In genomic region chr1:17214876-17215544, GRCh38 we compare ENCODE assay signal across 2 cellular contexts.
TF ChIP-seq lines count a peak whose summit lies in the region.

No MANE protein-coding gene starts in this region.

TF ChIP-seq in HCT116, 20 proteins besides CTCF, POLR2A, EP300 and RAD21:
- TF ChIP-seq YY1 (IDR thresholded peaks at IDR 0.05; ENCODE audit: extremely low read depth, insufficient replicate concordance, low read depth, low read length) (no peak), POLR2AphosphoS5 (IDR thresholded peaks at IDR 0.05; ENCODE audit: low read depth, low read length) (no peak), SRF (IDR thresholded peaks at IDR 0.05; ENCODE audit: low read depth) (no peak), ZFX (IDR thresholded peaks at IDR 0.05) (no peak), ZBTB33 (IDR thresholded peaks at IDR 0.05; ENCODE audit: extremely low read depth, insufficient replicate concordance, low read length) (no peak), CEBPB (IDR thresholded peaks at IDR 0.05; ENCODE audit: low read depth) (no peak), EZH2 (IDR thresholded peaks at IDR 0.05) (no peak), TCF7L2 (IDR thresholded peaks at IDR 0.05; ENCODE audit: borderline replicate concordance, extremely low read depth, insufficient read depth, insufficient read length) (no peak), CBX3 (IDR thresholded peaks at IDR 0.05; ENCODE audit: low read depth) (no peak), ATF3 (IDR thresholded peaks at IDR 0.05) (no peak), ELF1 (IDR thresholded peaks at IDR 0.05; ENCODE audit: borderline replicate concordance, low read depth) (no peak), ZNF274 (IDR thresholded peaks at IDR 0.05; ENCODE audit: low read depth, low read length) (no peak)
- TF ChIP-seq, protein P1, sequence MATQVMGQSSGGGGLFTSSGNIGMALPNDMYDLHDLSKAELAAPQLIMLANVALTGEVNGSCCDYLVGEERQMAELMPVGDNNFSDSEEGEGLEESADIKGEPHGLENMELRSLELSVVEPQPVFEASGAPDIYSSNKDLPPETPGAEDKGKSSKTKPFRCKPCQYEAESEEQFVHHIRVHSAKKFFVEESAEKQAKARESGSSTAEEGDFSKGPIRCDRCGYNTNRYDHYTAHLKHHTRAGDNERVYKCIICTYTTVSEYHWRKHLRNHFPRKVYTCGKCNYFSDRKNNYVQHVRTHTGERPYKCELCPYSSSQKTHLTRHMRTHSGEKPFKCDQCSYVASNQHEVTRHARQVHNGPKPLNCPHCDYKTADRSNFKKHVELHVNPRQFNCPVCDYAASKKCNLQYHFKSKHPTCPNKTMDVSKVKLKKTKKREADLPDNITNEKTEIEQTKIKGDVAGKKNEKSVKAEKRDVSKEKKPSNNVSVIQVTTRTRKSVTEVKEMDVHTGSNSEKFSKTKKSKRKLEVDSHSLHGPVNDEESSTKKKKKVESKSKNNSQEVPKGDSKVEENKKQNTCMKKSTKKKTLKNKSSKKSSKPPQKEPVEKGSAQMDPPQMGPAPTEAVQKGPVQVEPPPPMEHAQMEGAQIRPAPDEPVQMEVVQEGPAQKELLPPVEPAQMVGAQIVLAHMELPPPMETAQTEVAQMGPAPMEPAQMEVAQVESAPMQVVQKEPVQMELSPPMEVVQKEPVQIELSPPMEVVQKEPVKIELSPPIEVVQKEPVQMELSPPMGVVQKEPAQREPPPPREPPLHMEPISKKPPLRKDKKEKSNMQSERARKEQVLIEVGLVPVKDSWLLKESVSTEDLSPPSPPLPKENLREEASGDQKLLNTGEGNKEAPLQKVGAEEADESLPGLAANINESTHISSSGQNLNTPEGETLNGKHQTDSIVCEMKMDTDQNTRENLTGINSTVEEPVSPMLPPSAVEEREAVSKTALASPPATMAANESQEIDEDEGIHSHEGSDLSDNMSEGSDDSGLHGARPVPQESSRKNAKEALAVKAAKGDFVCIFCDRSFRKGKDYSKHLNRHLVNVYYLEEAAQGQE (IDR thresholded peaks at IDR 0.05; ENCODE audit: low read depth): no peak
TF ChIP-seq in HCT116: peak in this region for 0.

TF ChIP-seq in H1, 55 proteins besides CTCF, POLR2A, EP300 and RAD21:
- no peak for TF ChIP-seq POLR2AphosphoS5 (IDR thresholded peaks at IDR 0.05; ENCODE audit: low read depth, low read length)
